In the genomic region with DNA sequence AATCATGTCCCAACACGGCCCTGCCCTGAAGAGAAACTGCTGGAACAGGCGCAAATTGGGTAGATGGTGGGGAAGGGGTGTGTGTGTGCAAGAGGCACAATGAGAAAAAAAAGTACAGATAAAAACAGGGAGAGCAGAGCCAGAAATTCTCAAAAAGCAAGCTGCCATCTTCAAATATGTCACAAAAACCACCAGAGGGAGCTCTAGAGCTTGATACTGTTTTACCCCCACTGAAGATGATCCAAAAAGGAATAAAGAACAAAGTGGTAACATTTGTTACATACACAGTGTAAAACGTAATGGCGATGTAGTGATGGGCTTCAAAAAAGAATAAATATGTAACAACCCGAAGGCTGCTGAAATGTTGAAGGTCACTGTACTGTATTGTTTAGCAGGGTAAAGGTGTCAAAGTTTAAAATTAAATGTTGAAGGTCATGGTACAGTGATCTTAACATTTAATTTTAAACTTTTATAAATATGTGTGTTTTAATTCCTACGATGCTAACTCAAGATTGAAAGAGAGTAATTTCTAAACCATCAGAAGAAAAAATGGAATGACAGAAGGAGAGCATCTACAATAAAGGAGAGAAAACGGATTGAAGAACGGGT, we compare ENCODE assay signal across 8 cellular contexts. TPM values are rescaled to one million over a fixed set of nuclear protein-coding genes. Genes with fewer than 3 reads are reported as not detected.
DNase-seq lines count a peak whose midpoint lies in the region; ATAC-seq, FAIRE-seq and TF ChIP-seq lines count a peak whose summit lies in the region.

No MANE protein-coding gene starts in this region.

- ATAC-seq in lower lobe of right lung: peak; percentile 47 to 64
- ATAC-seq in HG02571 (IDR thresholded peaks at IDR 0.05; ENCODE audit: unreplicated experiment): no peak
- ATAC-seq in GM19328 (IDR thresholded peaks at IDR 0.05; ENCODE audit: unreplicated experiment): no peak

- peak in 2 of 5 donors; percentile 49 to 50 for DNase-seq in CD8-positive, alpha-beta memory T cell
- DNase-seq in GM19239 (ENCODE audit: insufficient read length, low spot score): no peak
- DNase-seq in cardiac fibroblast (ENCODE audit: low read depth in 2 of 2): peak; percentile 71 to 76
- no peak for DNase-seq in lower lobe of right lung
- DNase-seq in GOT3 (lab: John Stamatoyannopoulos, UW): no peak

- H4K20me1 ChIP-seq in OCI-LY3 (ENCODE audit: insufficient read depth, low read length): peaks cover 66% of the 10 kb centered on the region

- no peaks in the 10 kb centered on the region for H3K9me3 Mint-ChIP-seq in CD8-positive, alpha-beta memory T cell

- peaks cover 85% of the 10 kb centered on the region for H3K79me2 ChIP-seq in OCI-LY3 (ENCODE audit: low read length)

- CTCF ChIA-PET in CD8-positive, alpha-beta memory T cell (lab: Charles Lee): interaction anchor here (0.9 to 3.0 kb wide), 10 partner anchors 11 to 370 kb away, joined by 3 to 15 read pairs (median 4); no protein-coding TSS in a partner anchor

- H3K9me3 ChIP-seq in CD8-positive, alpha-beta memory T cell (ENCODE audit: low read length): no peaks in the 10 kb centered on the region
- H3K9me3 ChIP-seq in OCI-LY3 (ENCODE audit: insufficient read depth, low read length) (no peaks in the 10 kb centered on the region), lower lobe of right lung (no peaks in the 10 kb centered on the region)

- H3K36me3 ChIP-seq in CD8-positive, alpha-beta memory T cell (ENCODE audit: insufficient read depth, low read length): peaks cover 57% of the 10 kb centered on the region
- H3K36me3 ChIP-seq in OCI-LY3 (replicated peaks; ENCODE audit: low read depth, low read length) (peaks cover 68% of the 10 kb centered on the region), lower lobe of right lung (peaks cover 58% of the 10 kb centered on the region)

- peak overlapping the region in 1 of 7 donors; percentile 35 for H3K4me3 Mint-ChIP-seq in CD8-positive, alpha-beta memory T cell

- no peak overlapping the region for H3K27ac ChIP-seq in CD8-positive, alpha-beta memory T cell (ENCODE audit: low read depth, low read length)
- H3K27ac ChIP-seq in OCI-LY3 (ENCODE audit: low read length) (no peak overlapping the region), lower lobe of right lung (no peak overlapping the region)

- POLR2A ChIA-PET in CD8-positive, alpha-beta memory T cell (lab: Charles Lee): interaction anchor here (0.9 kb wide), 1 partner anchor 352 kb away, joined by 3 read pairs; no protein-coding TSS in a partner anchor

- H3K4me1 ChIP-seq in CD8-positive, alpha-beta memory T cell (ENCODE audit: insufficient read depth, low read length): peaks cover 29% of the 10 kb centered on the region
- H3K4me1 ChIP-seq in OCI-LY3 (ENCODE audit: low read length) (peaks cover 22% of the 10 kb centered on the region), lower lobe of right lung (peaks cover 13% of the 10 kb centered on the region)

- peaks cover 13 to 76% (median 28%) of the 10 kb centered on the region in 3 donors for H3K36me3 Mint-ChIP-seq in CD8-positive, alpha-beta memory T cell

- H3K4me3 ChIP-seq in CD8-positive, alpha-beta memory T cell (ENCODE audit: low read length): no peak overlapping the region
- H3K4me3 ChIP-seq in OCI-LY3 (ENCODE audit: low read length) (no peak overlapping the region), cardiac fibroblast (replicated peaks in 1 of 2; ENCODE audit: low read depth in 2 of 2, low read length in 2 of 2) (no peak overlapping the region), lower lobe of right lung (no peak overlapping the region)

- TF ChIP-seq CTCF in OCI-LY3 (IDR thresholded peaks at IDR 0.05; ENCODE audit: low read depth, low read length) (peak; percentile 82), cardiac fibroblast (IDR thresholded peaks at IDR 0.05; ENCODE audit: low read depth, low read length) (peak; percentile 63), lower lobe of right lung (IDR thresholded peaks at IDR 0.05) (peak; percentile 59)

- FAIRE-seq in GM19239 (lab: Jason Lieb, UNC): peak; percentile 4

- intact Hi-C loops in lower lobe of right lung (cut with DNase I): no loop called here

- peaks cover 45 to 69% (median 52%) of the 10 kb centered on the region in 3 donors for H3K4me1 Mint-ChIP-seq in CD8-positive, alpha-beta memory T cell

- H3K27me3 ChIP-seq in CD8-positive, alpha-beta memory T cell (ENCODE audit: insufficient read depth, low read length, poor library complexity, severe bottlenecking): no peaks in the 10 kb centered on the region
- H3K27me3 ChIP-seq in OCI-LY3 (ENCODE audit: low read depth, low read length) (no peaks in the 10 kb centered on the region), lower lobe of right lung (ENCODE audit: low read depth) (no peaks in the 10 kb centered on the region)

- no peak overlapping the region for H2AFZ ChIP-seq in OCI-LY3 (ENCODE audit: low read depth, low read length)

- no peaks in the 10 kb centered on the region for H3K27me3 Mint-ChIP-seq in CD8-positive, alpha-beta memory T cell

- no peak overlapping the region for H3K4me2 ChIP-seq in OCI-LY3 (ENCODE audit: low read length)

- no peak overlapping the region for H3K9ac ChIP-seq in OCI-LY3 (ENCODE audit: low read length)

- H3K27ac Mint-ChIP-seq in CD8-positive, alpha-beta memory T cell: peak overlapping the region in 7 of 8 donors; percentile 8 to 90 (median 75)

RNA-seq across cellular contexts. Expression of gene SNRPA1, which starts 6.0 kb away (rescaled TPM):
- 100 to 1,000 TPM; 213 to 225 TPM for total RNA-seq in CD8-positive, alpha-beta memory T cell
- polyA plus RNA-seq in CD8-positive, alpha-beta memory T cell: 74.4 TPM
- 35.4 TPM for total RNA-seq in lower lobe of right lung

RNA-seq across cellular contexts. Expression of gene SELENOS, which starts 11.7 kb away (rescaled TPM):
- total RNA-seq in CD8-positive, alpha-beta memory T cell: 10 to 100 TPM; 46.7 to 47.8 TPM
- polyA plus RNA-seq in CD8-positive, alpha-beta memory T cell: 81.2 TPM
- total RNA-seq in lower lobe of right lung: 64.5 TPM

RNA-seq across cellular contexts. Expression of gene CHSY1, which starts 37.2 kb away (rescaled TPM):
- 10 to 100 TPM; 49.4 to 49.7 TPM for total RNA-seq in CD8-positive, alpha-beta memory T cell
- 3.6 TPM for polyA plus RNA-seq in CD8-positive, alpha-beta memory T cell
- 25.6 TPM for total RNA-seq in lower lobe of right lung

Comparison
In these comparisons a context has a peak if more than half of its experiments do, and no peak if none do; other contexts are left out.
1. DNase-seq: peak in cardiac fibroblast (2 of 2); none in GM19239 (single experiment), lower lobe of right lung (single experiment) and GOT3 (single experiment).
2. ATAC-seq: peak in lower lobe of right lung (2 of 2); none in HG02571 (single experiment) and GM19328 (single experiment).
3. Peak in every context shown above with its lines, with median percentiles within 50 percentile points of each other: CTCF ChIP-seq.